In the genomic region with DNA sequence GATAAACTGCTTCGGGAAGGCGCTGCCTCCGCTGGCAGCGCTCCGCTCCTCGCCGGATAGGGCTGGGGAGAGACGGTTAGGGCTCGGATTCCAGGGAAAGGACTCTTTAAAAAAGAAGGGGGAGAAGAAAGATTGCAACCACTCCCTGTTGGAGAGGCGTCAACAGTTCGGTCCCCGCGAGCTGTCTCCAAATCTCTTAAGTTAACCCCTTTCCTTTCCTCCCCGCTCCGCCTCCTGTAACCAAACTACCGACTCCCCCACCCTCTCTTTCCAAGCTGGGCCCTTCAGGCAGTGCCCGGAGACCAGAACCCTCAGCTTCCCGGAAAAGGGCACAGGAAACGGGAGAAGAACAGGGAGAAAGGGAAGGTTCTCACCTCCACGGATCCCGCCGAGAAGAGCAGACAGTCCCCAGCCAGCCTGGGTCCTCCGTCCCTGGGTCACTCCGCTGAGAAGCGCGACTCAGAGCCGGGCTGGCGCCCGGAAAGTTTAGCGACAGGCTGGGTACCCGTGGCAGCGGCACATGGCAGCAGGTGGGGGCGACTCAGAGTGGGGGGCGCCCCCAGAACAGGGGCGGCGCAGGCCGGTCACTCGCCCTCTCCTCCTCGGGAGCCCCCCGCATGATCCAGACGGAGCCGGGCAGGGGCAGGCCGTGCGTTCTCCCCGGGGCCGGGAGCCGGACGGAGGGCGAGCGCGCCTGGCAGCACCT, we compare ENCODE assay signal across 7 cellular contexts. TPM values are rescaled to one million over a fixed set of nuclear protein-coding genes. Genes with fewer than 3 reads are reported as not detected.
DNase-seq lines count a peak whose midpoint lies in the region; ATAC-seq and TF ChIP-seq lines count a peak whose summit lies in the region.

No MANE protein-coding gene starts in this region.

- H3K36me3 Mint-ChIP-seq in activated CD4-positive, alpha-beta memory T cell treated with anti-CD3 and anti-CD28 coated beads for 36 hours: peaks cover 3% of the 10 kb centered on the region

- DNase-seq in GM10248 (ENCODE audit: extremely low spot score) (peak; percentile 51), fibroblast of the aortic adventitia (ENCODE audit: low read depth) (peak; percentile 54), omental fat pad (ENCODE audit: low spot score) (no peak), NCI-H2029 treated with DMSO at 0.1 percent for 48 hours (lab: John Stamatoyannopoulos, UW) (no peak)
- peak; percentile 44 for DNase-seq in activated CD4-positive, alpha-beta memory T cell treated with anti-CD3 and anti-CD28 coated beads for 36 hours

- intact Hi-C loops in activated CD4-positive, alpha-beta memory T cell treated with anti-CD3 and anti-CD28 coated beads for 36 hours (cut with micrococcal nuclease): loop anchor here (1.0 kb wide), 4 partner anchors 58 to 485 kb away; partner anchors contain the start of genes CCNYL1 and METTL21A

- H3K4me3 ChIP-seq in fibroblast of the aortic adventitia (ENCODE audit: low read depth, low read length): peak overlapping the region; percentile 75

- peaks cover 31% of the 10 kb centered on the region for H3K4me1 Mint-ChIP-seq in activated CD4-positive, alpha-beta memory T cell treated with anti-CD3 and anti-CD28 coated beads for 36 hours (ENCODE audit: low read depth)

- no peaks in the 10 kb centered on the region for H3K9me3 ChIP-seq in KOPT-K1 (ENCODE audit: insufficient read depth, low read length, poor library complexity, severe bottlenecking)

- H3K27ac ChIP-seq in KOPT-K1 (ENCODE audit: low read depth, low read length, poor library complexity, severe bottlenecking): peak overlapping the region; percentile 27

- H3K36me3 ChIP-seq in KOPT-K1 (ENCODE audit: insufficient read depth, low read length): no peaks in the 10 kb centered on the region

- no peaks in the 10 kb centered on the region for H3K9me3 Mint-ChIP-seq in activated CD4-positive, alpha-beta memory T cell treated with anti-CD3 and anti-CD28 coated beads for 36 hours

- H3K27me3 Mint-ChIP-seq in activated CD4-positive, alpha-beta memory T cell treated with anti-CD3 and anti-CD28 coated beads for 36 hours: peaks cover 30% of the 10 kb centered on the region

- TF ChIP-seq CTCF in GM10248 (IDR thresholded peaks at IDR 0.05; ENCODE audit: control extremely low read depth, extremely low read depth, low read depth, missing control alignments) (no peak), fibroblast of the aortic adventitia (IDR thresholded peaks at IDR 0.05; ENCODE audit: insufficient read depth, low read length) (no peak), omental fat pad (IDR thresholded peaks at IDR 0.05) (no peak)

- H3K27ac Mint-ChIP-seq in activated CD4-positive, alpha-beta memory T cell treated with anti-CD3 and anti-CD28 coated beads for 36 hours: no peak overlapping the region

- CTCF ChIA-PET in GM10248 (lab: Yijun Ruan, JAX): interaction anchor here (1.3 to 1.8 kb wide), 3 partner anchors 23 to 27 kb away, joined by 3 to 7 read pairs (median 4); no protein-coding TSS in a partner anchor
- CTCF ChIA-PET in activated CD4-positive, alpha-beta memory T cell treated with anti-CD3 and anti-CD28 coated beads for 36 hours (lab: Charles Lee): interaction anchor here (0.9 to 2.8 kb wide), 4 partner anchors 31 to 303 kb away, joined by 4 to 17 read pairs (median 9); partner anchors contain the start of gene METTL21A

- peak overlapping the region; percentile 77 for H3K4me3 Mint-ChIP-seq in activated CD4-positive, alpha-beta memory T cell treated with anti-CD3 and anti-CD28 coated beads for 36 hours

- ATAC-seq in GM21717 (IDR thresholded peaks at IDR 0.05; ENCODE audit: unreplicated experiment): peak; percentile 18
- ATAC-seq in omental fat pad (ENCODE audit: low FRiP score): peak; percentile 7

- POLR2A ChIA-PET in GM10248 (lab: Yijun Ruan, JAX): no interaction called here
- POLR2A ChIA-PET in activated CD4-positive, alpha-beta memory T cell treated with anti-CD3 and anti-CD28 coated beads for 36 hours (lab: Charles Lee): interaction anchor here (1.0 to 1.5 kb wide), 3 partner anchors 143 to 207 kb away, joined by 3 read pairs; partner anchors contain the start of gene METTL21A

RNA-seq across cellular contexts. Expression of gene FZD5, which starts 0.7 kb away (rescaled TPM):
- 1 to 10 TPM; 1.3 to 1.7 TPM for total RNA-seq in activated CD4-positive, alpha-beta memory T cell treated with anti-CD3 and anti-CD28 coated beads for 36 hours
- 1.4 and 2.4 TPM in 2 replicates for total RNA-seq in fibroblast of the aortic adventitia (ENCODE audit: low replicate concordance)
- 10 to 100 TPM in 3 of 4 donors, 1 to 10 TPM in 1; 7.1 to 21.7 (median 18.1) TPM for total RNA-seq in omental fat pad

RNA-seq across cellular contexts. Expression of gene CCNYL1, which starts 57.6 kb away (rescaled TPM):
- 1 to 10 TPM; 5.7 to 6.4 TPM for total RNA-seq in activated CD4-positive, alpha-beta memory T cell treated with anti-CD3 and anti-CD28 coated beads for 36 hours
- total RNA-seq in fibroblast of the aortic adventitia (ENCODE audit: low replicate concordance) (24.6 and 59.5 TPM in 2 replicates), omental fat pad (10 to 100 TPM; 23.2 to 58.4 (median 26.0) TPM)

Comparison
In these comparisons a context has a peak if more than half of its experiments do, and no peak if none do; other contexts are left out.
1. DNase-seq: peak in GM10248 (single experiment), activated CD4-positive, alpha-beta memory T cell treated with anti-CD3 and anti-CD28 coated beads for 36 hours (single experiment) and fibroblast of the aortic adventitia (single experiment); none in omental fat pad (single experiment) and NCI-H2029 treated with DMSO at 0.1 percent for 48 hours (single experiment).